5 cellular contexts compared by ENCODE assay signal in the genomic region with DNA sequence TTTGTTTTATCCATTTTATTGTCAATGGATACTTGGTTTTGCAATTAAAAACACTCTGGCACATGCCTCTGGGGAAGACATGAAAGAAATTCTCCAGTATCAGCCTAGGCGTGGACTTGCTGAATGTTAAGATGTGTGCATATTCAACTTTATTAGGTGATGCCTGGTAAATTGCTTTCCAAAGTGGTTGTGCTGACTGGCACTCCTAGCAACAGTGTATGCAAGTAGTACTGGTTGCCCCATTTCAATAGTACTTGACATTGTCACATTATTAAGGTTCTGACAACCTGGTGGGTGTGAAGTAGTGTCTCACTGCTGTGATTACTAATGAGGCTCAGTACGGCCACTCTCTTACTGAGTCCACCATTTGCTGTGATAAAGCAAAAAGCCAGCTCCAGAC. TPM values are rescaled to one million over a fixed set of nuclear protein-coding genes. Genes with fewer than 3 reads are reported as not detected.
"Had no signal": no experiment of that assay in that cellular context is flagged by ENCODE, and none has a peak within 500 bp of the region (broad histone marks: within the 10 kb centered on the region; RNA-seq: fewer than 3 reads in every experiment).

No MANE protein-coding gene starts in this region.

- ATAC-seq: GM23338 had no signal

- DNase-seq: H9, HCEC 1CT, IMR-90 had no signal

- H3K4me3 ChIP-seq: GM23338 had no signal

RNA-seq across cellular contexts. Expression of gene BEND5, which starts 48.1 kb away (rescaled TPM):
- total RNA-seq: HT-29 had no signal
